ENCODE assay signal across 1 cellular context in the genomic region with DNA sequence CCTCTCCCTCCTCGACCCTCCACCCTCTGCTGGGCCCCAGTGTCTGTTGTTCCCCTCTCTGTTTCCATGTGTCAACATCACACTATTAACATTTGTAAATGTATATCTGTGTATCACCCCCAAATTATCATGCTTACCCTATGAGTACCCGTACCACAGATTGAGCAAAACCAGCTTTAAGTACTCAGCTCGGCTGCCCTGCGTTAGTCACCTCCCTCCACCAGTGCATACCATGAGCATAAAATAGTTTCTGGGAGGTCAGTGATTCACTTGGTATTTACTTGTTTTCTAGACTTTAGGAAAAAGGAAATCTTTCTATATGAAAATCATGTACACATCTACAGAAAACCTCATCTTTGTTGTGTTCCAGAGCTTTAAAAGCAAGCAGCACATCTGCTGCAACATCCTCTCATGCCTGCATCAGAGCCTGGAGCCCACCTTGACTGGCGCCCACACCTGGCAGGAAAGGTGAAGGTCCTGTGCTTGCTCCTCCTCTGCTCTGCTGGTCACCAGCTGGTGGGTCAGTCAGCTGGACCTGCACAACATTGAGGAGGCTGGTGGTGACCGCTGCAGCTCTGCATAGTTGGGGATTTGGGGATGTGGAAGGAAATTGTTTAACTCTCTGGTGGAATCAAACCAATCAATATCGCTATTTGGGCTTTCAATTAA.
TF ChIP-seq lines count a peak whose summit lies in the region.

No MANE protein-coding gene starts in this region.

TF ChIP-seq in HepG2, 621 proteins besides CTCF, POLR2A, EP300 and RAD21 (continued from another document and continues in another):
- TF ChIP-seq HDAC1 (CRISPR knock-in tag; IDR thresholded peaks at IDR 0.05) (0 out of 2 replicates have a peak, but pooled peaks have one; percentile 19), ZNF777 (CRISPR knock-in tag; IDR thresholded peaks at IDR 0.05) (no peak), ZNF768 (CRISPR knock-in tag; IDR thresholded peaks at IDR 0.05) (peak; percentile 48; the same call in 1 of the 2 replicates), ZNF780A (CRISPR knock-in tag; IDR thresholded peaks at IDR 0.05) (no peak), ZBTB7A (CRISPR knock-in tag; IDR thresholded peaks at IDR 0.05) (peak; percentile 47; the same call in 1 of the 2 replicates), ARNT (IDR thresholded peaks at IDR 0.05) (no peak), KLF12 (CRISPR knock-in tag; IDR thresholded peaks at IDR 0.05; ENCODE audit: borderline replicate concordance) (no peak), ZNF83 (CRISPR knock-in tag; IDR thresholded peaks at IDR 0.05; ENCODE audit: borderline replicate concordance) (no peak), MEIS2 (CRISPR knock-in tag; IDR thresholded peaks at IDR 0.05) (no peak), KLF15 (CRISPR knock-in tag; IDR thresholded peaks at IDR 0.05; ENCODE audit: borderline replicate concordance) (no peak), ZNF432 (CRISPR knock-in tag; IDR thresholded peaks at IDR 0.05; ENCODE audit: borderline replicate concordance) (no peak), NRL (CRISPR knock-in tag; IDR thresholded peaks at IDR 0.05; ENCODE audit: borderline replicate concordance) (no peak), NFIC (IDR thresholded peaks at IDR 0.05; ENCODE audit: low read length) (no peak), TEAD3 (CRISPR knock-in tag; optimal IDR thresholded peaks at IDR 0.05; ENCODE audit: borderline replicate concordance) (peak; percentile 53), SIX1 (CRISPR knock-in tag; IDR thresholded peaks at IDR 0.05; ENCODE audit: borderline replicate concordance) (no peak), YEATS4 (CRISPR knock-in tag; IDR thresholded peaks at IDR 0.05; ENCODE audit: borderline replicate concordance) (no peak), MTA3 (CRISPR knock-in tag; IDR thresholded peaks at IDR 0.05) (no peak), HNF4G (IDR thresholded peaks at IDR 0.05; ENCODE audit: borderline replicate concordance, low read depth, low read length) (0 out of 2 replicates have a peak, but pooled peaks have one; percentile 18), HNF4G (CRISPR knock-in tag; IDR thresholded peaks at IDR 0.05; ENCODE audit: borderline replicate concordance, low read depth) (no peak), RXRB (CRISPR knock-in tag; IDR thresholded peaks at IDR 0.05; ENCODE audit: borderline replicate concordance) (0 out of 2 replicates have a peak, but pooled peaks have one; percentile 5)
- TF ChIP-seq, protein P1, sequence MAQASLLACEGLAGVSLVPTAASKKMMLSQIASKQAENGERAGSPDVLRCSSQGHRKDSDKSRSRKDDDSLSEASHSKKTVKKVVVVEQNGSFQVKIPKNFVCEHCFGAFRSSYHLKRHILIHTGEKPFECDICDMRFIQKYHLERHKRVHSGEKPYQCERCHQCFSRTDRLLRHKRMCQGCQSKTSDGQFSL (CRISPR knock-in tag; IDR thresholded peaks at IDR 0.05) = no peak
- TF ChIP-seq, protein P2, sequence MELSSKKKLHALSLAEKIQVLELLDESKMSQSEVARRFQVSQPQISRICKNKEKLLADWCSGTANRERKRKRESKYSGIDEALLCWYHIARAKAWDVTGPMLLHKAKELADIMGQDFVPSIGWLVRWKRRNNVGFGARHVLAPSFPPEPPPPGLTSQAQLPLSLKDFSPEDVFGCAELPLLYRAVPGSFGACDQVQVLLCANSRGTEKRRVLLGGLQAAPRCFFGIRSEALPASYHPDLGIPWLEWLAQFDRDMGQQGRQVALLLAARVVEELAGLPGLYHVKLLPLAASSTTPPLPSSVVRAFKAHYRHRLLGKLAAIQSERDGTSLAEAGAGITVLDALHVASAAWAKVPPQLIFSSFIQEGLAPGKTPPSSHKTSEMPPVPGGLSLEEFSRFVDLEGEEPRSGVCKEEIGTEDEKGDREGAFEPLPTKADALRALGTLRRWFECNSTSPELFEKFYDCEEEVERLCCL (CRISPR knock-in tag; IDR thresholded peaks at IDR 0.05; ENCODE audit: borderline replicate concordance) = no peak
- TF ChIP-seq, protein P3, sequence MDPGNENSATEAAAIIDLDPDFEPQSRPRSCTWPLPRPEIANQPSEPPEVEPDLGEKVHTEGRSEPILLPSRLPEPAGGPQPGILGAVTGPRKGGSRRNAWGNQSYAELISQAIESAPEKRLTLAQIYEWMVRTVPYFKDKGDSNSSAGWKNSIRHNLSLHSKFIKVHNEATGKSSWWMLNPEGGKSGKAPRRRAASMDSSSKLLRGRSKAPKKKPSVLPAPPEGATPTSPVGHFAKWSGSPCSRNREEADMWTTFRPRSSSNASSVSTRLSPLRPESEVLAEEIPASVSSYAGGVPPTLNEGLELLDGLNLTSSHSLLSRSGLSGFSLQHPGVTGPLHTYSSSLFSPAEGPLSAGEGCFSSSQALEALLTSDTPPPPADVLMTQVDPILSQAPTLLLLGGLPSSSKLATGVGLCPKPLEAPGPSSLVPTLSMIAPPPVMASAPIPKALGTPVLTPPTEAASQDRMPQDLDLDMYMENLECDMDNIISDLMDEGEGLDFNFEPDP (CRISPR knock-in tag; conservative IDR thresholded peaks at IDR 0.05) = no peak
- TF ChIP-seq, protein P4, sequence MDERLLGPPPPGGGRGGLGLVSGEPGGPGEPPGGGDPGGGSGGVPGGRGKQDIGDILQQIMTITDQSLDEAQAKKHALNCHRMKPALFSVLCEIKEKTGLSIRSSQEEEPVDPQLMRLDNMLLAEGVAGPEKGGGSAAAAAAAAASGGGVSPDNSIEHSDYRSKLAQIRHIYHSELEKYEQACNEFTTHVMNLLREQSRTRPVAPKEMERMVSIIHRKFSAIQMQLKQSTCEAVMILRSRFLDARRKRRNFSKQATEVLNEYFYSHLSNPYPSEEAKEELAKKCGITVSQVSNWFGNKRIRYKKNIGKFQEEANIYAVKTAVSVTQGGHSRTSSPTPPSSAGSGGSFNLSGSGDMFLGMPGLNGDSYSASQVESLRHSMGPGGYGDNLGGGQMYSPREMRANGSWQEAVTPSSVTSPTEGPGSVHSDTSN (CRISPR knock-in tag; IDR thresholded peaks at IDR 0.05) = no peak
- TF ChIP-seq, protein P5, sequence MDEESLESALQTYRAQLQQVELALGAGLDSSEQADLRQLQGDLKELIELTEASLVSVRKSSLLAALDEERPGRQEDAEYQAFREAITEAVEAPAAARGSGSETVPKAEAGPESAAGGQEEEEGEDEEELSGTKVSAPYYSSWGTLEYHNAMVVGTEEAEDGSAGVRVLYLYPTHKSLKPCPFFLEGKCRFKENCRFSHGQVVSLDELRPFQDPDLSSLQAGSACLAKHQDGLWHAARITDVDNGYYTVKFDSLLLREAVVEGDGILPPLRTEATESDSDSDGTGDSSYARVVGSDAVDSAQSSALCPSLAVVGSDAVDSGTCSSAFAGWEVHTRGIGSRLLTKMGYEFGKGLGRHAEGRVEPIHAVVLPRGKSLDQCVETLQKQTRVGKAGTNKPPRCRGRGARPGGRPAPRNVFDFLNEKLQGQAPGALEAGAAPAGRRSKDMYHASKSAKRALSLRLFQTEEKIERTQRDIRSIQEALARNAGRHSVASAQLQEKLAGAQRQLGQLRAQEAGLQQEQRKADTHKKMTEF (CRISPR knock-in tag; IDR thresholded peaks at IDR 0.05) = 0 out of 2 replicates have a peak, but pooled peaks have one; percentile 19
- TF ChIP-seq, protein P6, sequence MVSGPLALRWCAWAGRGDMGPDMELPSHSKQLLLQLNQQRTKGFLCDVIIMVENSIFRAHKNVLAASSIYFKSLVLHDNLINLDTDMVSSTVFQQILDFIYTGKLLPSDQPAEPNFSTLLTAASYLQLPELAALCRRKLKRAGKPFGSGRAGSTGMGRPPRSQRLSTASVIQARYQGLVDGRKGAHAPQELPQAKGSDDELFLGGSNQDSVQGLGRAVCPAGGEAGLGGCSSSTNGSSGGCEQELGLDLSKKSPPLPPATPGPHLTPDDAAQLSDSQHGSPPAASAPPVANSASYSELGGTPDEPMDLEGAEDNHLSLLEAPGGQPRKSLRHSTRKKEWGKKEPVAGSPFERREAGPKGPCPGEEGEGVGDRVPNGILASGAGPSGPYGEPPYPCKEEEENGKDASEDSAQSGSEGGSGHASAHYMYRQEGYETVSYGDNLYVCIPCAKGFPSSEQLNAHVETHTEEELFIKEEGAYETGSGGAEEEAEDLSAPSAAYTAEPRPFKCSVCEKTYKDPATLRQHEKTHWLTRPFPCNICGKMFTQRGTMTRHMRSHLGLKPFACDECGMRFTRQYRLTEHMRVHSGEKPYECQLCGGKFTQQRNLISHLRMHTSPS (CRISPR knock-in tag; IDR thresholded peaks at IDR 0.05; ENCODE audit: low read depth) = 0 out of 2 replicates have a peak, but pooled peaks have one; percentile 5
- TF ChIP-seq, protein P7, sequence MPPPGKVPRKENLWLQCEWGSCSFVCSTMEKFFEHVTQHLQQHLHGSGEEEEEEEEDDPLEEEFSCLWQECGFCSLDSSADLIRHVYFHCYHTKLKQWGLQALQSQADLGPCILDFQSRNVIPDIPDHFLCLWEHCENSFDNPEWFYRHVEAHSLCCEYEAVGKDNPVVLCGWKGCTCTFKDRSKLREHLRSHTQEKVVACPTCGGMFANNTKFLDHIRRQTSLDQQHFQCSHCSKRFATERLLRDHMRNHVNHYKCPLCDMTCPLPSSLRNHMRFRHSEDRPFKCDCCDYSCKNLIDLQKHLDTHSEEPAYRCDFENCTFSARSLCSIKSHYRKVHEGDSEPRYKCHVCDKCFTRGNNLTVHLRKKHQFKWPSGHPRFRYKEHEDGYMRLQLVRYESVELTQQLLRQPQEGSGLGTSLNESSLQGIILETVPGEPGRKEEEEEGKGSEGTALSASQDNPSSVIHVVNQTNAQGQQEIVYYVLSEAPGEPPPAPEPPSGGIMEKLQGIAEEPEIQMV (CRISPR knock-in tag; IDR thresholded peaks at IDR 0.05; ENCODE audit: low read depth) = no peak
- TF ChIP-seq, protein P8, sequence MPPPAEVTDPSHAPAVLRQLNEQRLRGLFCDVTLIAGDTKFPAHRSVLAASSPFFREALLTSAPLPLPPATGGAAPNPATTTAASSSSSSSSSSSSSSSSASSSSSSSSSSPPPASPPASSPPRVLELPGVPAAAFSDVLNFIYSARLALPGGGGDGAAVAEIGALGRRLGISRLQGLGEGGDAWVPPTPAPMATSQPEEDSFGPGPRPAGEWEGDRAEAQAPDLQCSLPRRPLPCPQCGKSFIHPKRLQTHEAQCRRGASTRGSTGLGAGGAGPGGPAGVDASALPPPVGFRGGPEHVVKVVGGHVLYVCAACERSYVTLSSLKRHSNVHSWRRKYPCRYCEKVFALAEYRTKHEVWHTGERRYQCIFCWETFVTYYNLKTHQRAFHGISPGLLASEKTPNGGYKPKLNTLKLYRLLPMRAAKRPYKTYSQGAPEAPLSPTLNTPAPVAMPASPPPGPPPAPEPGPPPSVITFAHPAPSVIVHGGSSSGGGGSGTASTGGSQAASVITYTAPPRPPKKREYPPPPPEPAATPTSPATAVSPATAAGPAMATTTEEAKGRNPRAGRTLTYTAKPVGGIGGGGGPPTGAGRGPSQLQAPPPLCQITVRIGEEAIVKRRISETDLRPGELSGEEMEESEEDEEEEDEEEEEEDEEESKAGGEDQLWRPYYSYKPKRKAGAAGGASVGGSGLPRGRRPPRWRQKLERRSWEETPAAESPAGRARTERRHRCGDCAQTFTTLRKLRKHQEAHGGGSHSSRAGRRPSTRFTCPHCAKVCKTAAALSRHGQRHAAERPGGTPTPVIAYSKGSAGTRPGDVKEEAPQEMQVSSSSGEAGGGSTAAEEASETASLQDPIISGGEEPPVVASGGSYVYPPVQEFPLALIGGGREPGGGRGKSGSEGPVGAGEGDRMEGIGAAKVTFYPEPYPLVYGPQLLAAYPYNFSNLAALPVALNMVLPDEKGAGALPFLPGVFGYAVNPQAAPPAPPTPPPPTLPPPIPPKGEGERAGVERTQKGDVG (CRISPR knock-in tag; IDR thresholded peaks at IDR 0.05; ENCODE audit: borderline replicate concordance) = peak; percentile 21; the same call in 1 of the 2 replicates
- TF ChIP-seq, protein P9, sequence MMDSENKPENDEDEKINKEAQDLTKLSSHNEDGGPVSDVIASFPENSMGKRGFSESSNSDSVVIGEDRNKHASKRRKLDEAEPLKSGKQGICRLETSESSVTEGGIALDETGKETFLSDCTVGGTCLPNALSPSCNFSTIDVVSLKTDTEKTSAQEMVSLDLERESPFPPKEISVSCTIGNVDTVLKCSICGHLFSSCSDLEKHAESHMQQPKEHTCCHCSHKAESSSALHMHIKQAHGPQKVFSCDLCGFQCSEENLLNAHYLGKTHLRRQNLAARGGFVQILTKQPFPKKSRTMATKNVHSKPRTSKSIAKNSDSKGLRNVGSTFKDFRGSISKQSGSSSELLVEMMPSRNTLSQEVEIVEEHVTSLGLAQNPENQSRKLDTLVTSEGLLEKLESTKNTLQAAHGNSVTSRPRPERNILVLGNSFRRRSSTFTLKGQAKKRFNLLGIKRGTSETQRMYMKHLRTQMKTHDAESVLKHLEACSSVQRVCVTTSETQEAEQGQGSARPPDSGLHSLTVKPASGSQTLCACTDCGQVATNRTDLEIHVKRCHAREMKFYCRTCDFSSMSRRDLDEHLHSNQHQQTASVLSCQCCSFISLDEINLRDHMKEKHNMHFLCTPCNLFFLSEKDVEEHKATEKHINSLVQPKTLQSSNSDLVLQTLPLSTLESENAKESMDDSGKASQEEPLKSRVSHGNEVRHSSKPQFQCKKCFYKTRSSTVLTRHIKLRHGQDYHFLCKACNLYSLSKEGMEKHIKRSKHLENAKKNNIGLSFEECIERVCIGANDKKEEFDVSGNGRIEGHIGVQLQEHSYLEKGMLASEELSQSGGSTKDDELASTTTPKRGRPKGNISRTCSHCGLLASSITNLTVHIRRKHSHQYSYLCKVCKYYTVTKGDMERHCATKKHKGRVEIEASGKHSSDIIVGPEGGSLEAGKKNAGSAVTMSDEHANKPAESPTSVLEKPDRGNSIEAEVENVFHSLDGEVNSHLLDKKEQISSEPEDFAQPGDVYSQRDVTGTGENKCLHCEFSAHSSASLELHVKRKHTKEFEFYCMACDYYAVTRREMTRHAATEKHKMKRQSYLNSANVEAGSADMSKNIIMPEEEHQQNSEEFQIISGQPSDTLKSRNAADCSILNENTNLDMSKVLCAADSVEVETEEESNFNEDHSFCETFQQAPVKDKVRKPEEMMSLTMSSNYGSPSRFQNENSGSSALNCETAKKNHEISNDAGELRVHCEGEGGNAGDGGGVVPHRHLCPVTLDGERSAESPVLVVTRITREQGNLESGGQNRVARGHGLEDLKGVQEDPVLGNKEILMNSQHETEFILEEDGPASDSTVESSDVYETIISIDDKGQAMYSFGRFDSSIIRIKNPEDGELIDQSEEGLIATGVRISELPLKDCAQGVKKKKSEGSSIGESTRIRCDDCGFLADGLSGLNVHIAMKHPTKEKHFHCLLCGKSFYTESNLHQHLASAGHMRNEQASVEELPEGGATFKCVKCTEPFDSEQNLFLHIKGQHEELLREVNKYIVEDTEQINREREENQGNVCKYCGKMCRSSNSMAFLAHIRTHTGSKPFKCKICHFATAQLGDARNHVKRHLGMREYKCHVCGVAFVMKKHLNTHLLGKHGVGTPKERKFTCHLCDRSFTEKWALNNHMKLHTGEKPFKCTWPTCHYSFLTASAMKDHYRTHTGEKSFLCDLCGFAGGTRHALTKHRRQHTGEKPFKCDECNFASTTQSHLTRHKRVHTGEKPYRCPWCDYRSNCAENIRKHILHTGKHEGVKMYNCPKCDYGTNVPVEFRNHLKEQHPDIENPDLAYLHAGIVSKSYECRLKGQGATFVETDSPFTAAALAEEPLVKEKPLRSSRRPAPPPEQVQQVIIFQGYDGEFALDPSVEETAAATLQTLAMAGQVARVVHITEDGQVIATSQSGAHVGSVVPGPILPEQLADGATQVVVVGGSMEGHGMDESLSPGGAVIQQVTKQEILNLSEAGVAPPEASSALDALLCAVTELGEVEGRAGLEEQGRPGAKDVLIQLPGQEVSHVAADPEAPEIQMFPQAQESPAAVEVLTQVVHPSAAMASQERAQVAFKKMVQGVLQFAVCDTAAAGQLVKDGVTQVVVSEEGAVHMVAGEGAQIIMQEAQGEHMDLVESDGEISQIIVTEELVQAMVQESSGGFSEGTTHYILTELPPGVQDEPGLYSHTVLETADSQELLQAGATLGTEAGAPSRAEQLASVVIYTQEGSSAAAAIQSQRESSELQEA (CRISPR knock-in tag; IDR thresholded peaks at IDR 0.05; ENCODE audit: not compliant biosample characterization) = no peak
